9 cellular contexts compared by ENCODE assay signal in the genomic region with DNA sequence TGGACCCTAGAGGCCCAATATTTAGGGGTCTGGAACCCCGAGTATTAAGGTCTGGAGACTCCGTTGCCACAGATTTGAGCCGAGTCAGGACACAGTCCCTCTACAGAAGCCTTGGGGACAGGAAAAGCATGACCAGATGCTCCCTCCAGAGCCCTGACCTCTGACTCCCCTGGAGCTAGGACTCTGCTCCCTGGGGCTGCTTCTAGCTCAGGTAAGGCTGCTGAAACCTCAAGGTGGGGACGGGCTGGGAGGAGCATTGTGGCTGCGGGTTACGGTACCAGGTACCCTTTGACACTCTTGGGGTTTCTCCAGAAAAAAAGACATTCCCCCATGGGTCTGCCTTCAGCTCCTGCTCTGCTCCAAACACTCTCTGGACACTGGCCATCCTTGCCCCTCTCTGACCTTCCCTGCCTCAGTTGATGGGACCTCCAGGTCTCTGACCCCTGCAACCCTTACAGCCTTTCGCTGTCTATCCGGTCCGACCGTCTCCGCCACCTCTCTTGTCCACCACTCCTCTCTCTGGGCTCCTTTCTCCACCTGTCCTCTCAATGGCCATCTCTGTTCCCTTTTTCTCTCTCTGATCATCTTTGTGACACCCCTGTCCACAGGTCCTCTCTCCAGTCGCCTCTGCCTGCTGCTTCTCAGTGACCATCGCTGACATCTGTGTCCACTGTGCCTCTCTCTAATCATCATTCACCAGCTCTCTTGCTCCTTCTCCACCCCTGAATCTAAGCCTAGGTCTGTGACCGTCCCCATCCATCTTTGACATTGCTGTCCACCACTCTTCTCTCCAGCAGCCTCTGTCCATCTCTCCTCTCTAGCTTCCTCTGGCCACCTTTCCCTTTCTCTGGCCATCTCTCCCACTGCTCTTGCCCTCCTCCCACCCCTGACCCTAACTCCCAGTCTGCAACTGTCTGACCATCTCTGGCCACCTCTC. TPM values are rescaled to one million over a fixed set of nuclear protein-coding genes. Genes with fewer than 3 reads are reported as not detected.
DNase-seq lines count a peak whose midpoint lies in the region; ATAC-seq, FAIRE-seq and TF ChIP-seq lines count a peak whose summit lies in the region.
"Had no signal": no experiment of that assay in that cellular context is flagged by ENCODE, and none has a peak within 500 bp of the region (broad histone marks: within the 10 kb centered on the region; RNA-seq: fewer than 3 reads in every experiment).

No MANE protein-coding gene starts in this region.

- no peaks in the 10 kb centered on the region for H3K9me3 ChIP-seq in A549
- no peaks in the 10 kb centered on the region for H3K9me3 ChIP-seq in HUES64 (ENCODE audit: insufficient read depth, low read depth, low read length)
- H3K9me3 ChIP-seq in muscle layer of duodenum (ENCODE audit: control insufficient read depth in 1 of 2, low read length in 2 of 2): no peaks in the 10 kb centered on the region

- peak overlapping the region; percentile 89 for H3K4me2 ChIP-seq in A549

- CTCF ChIA-PET in A549 (lab: Yijun Ruan, JAX): interaction anchor here (0.8 to 2.2 kb wide), 4 partner anchors 33 to 129 kb away, joined by 3 to 22 read pairs (median 3); no protein-coding TSS in a partner anchor

- H3K9ac ChIP-seq in HUES64 (ENCODE audit: low read depth, low read length): no peak overlapping the region

- no peak for TF ChIP-seq EP300 in A549 (IDR thresholded peaks at IDR 0.05)

- POLR2A ChIA-PET in A549 (lab: Yijun Ruan, JAX): no interaction called here

- FAIRE-seq in A549 (lab: Jason Lieb, UNC): no peak
- no peak for FAIRE-seq in bronchial epithelial cell (lab: Jason Lieb, UNC)

- peak overlapping the region; percentile 66 for H3K4me3 ChIP-seq in A549
- H3K4me3 ChIP-seq in HUES64 (ENCODE audit: low read length): peak overlapping the region; percentile 83
- peak overlapping the region; percentile 51 for H3K4me3 ChIP-seq in bronchial epithelial cell (ENCODE audit: low read depth, low read length)
- H3K4me3 ChIP-seq in muscle layer of duodenum (ENCODE audit: low read depth in 1 of 2, low read length in 2 of 2): peak overlapping the region; percentile 75 to 82

- peaks cover 14% of the 10 kb centered on the region; the same call in 1 of the 2 replicates for H3K36me3 ChIP-seq in HUES64 (ENCODE audit: insufficient read depth, low read length)
- no peaks in the 10 kb centered on the region for H3K36me3 ChIP-seq in bronchial epithelial cell (ENCODE audit: control insufficient read depth, insufficient read depth, low read length)
- peaks cover 4 to 25% of the 10 kb centered on the region in 2 donors for H3K36me3 ChIP-seq in muscle layer of duodenum (ENCODE audit: control insufficient read depth in 1 of 2, insufficient read depth in 2 of 2, low read length in 2 of 2)

- no peaks in the 10 kb centered on the region for H3K27me3 ChIP-seq in HUES64 (ENCODE audit: insufficient read depth, low read length)
- H3K27me3 ChIP-seq in bronchial epithelial cell (ENCODE audit: control insufficient read depth, insufficient read depth, low read length): no peaks in the 10 kb centered on the region
- no peaks in the 10 kb centered on the region for H3K27me3 ChIP-seq in muscle layer of duodenum (ENCODE audit: low read depth, low read length)

- ATAC-seq in A549 (peak; percentile 7 to 23; a peak in 5 of 6 replicates), HG03432 (IDR thresholded peaks at IDR 0.05; ENCODE audit: unreplicated experiment) (no peak), GM19397 (IDR thresholded peaks at IDR 0.05; ENCODE audit: unreplicated experiment) (no peak)

- 81% methylated on average over 14 of the region's 14 CpGs for WGBS in A549 (ENCODE audit: missing lambda C conversion rate)
- WGBS in HUES64: 69% methylated on average over 14 of the region's 14 CpGs

- peaks cover 23% of the 10 kb centered on the region for H3K4me1 ChIP-seq in A549
- peaks cover under 1% of the 10 kb centered on the region for H3K4me1 ChIP-seq in HUES64 (ENCODE audit: insufficient read depth, low read length)
- H3K4me1 ChIP-seq in muscle layer of duodenum (ENCODE audit: control insufficient read depth in 1 of 2, insufficient read depth in 2 of 2, low read length in 2 of 2): peaks cover 12 to 28% of the 10 kb centered on the region in 2 donors

- H3K27ac ChIP-seq in A549 (peak overlapping the region in 1 of 2 experiments; percentile 93; a peak in 2 of 6 replicates), HUES64 (ENCODE audit: low read depth, low read length) (no peak overlapping the region), muscle layer of duodenum (ENCODE audit: low read length) (no peak overlapping the region)

- no peak for TF ChIP-seq POLR2A in A549 (IDR thresholded peaks at IDR 0.05; ENCODE audit: low read length)

- DNase-seq in A549 (ENCODE audit: low read depth in 1 of 2, low spot score in 1 of 2) (no peak), bronchial epithelial cell (ENCODE audit: low read depth) (no peak), NCI-H226 (no peak), islet precursor cell (no peak)
- DNase-seq: NCI-H1092 had no signal

- no peak for TF ChIP-seq CTCF in A549 (IDR thresholded peaks at IDR 0.05)
- TF ChIP-seq CTCF in bronchial epithelial cell (IDR thresholded peaks at IDR 0.05; ENCODE audit: insufficient read depth, low read length, severe bottlenecking): no peak

- TF ChIP-seq RAD21 in A549 (conservative IDR thresholded peaks at IDR 0.05 in 1 of 2, IDR thresholded peaks at IDR 0.05 in 1 of 2): no peak

TF ChIP-seq in A549, 52 proteins besides CTCF, POLR2A, EP300 and RAD21 (continues in another document):
- TF ChIP-seq POLR2AphosphoS2 (conservative IDR thresholded peaks at IDR 0.05; ENCODE audit: low read length) (no peak), KDM1A (IDR thresholded peaks at IDR 0.05; ENCODE audit: low read depth) (no peak), ZSCAN20 (CRISPR knock-in tag; IDR thresholded peaks at IDR 0.05) (no peak), RCOR1 (IDR thresholded peaks at IDR 0.05; ENCODE audit: low read depth, low read length) (no peak), BHLHE40 (IDR thresholded peaks at IDR 0.05; ENCODE audit: low read depth, low read length) (no peak), NR3C1 (IDR thresholded peaks at IDR 0.05) (no peak), HDAC2 (IDR thresholded peaks at IDR 0.05) (no peak), JUN (IDR thresholded peaks at IDR 0.05) (no peak), ESRRA (IDR thresholded peaks at IDR 0.05; ENCODE audit: borderline replicate concordance, low read length) (no peak), SREBF2 (IDR thresholded peaks at IDR 0.05) (no peak)
- TF ChIP-seq, protein P1, sequence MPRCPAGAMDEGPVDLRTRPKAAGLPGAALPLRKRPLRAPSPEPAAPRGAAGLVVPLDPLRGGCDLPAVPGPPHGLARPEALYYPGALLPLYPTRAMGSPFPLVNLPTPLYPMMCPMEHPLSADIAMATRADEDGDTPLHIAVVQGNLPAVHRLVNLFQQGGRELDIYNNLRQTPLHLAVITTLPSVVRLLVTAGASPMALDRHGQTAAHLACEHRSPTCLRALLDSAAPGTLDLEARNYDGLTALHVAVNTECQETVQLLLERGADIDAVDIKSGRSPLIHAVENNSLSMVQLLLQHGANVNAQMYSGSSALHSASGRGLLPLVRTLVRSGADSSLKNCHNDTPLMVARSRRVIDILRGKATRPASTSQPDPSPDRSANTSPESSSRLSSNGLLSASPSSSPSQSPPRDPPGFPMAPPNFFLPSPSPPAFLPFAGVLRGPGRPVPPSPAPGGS (IDR thresholded peaks at IDR 0.05): no peak

RNA-seq across cellular contexts. Expression of a gene that starts 1.4 kb away (rescaled TPM):
- polyA plus RNA-seq in A549 (2011; rRNA removed) (2.4 and 3.1 TPM in 2 replicates), A549 (2017; fragmentation: RNase III; extraction: RNeasy Plus Mini Kit Qiagen cat#74134 plus additional on column Dnase treatment) (12.8 to 17.1 TPM (median 16.6 TPM) in 3 replicates)
- polyA plus RNA-seq in A549 (2012; cell fraction: cytosol; rRNA removed): 9.8 and 16.4 TPM in 2 replicates
- polyA plus RNA-seq in A549 (2012; cell fraction: nucleus; rRNA removed): 13.2 and 22.2 TPM in 2 replicates
- polyA minus RNA-seq in A549 (2011; rRNA and poly(A)+ RNA removed): 2.1 and 2.9 TPM in 2 replicates
- 18.7 TPM for polyA plus RNA-seq in HUES64 (2013, experiment 1 of 2)
- polyA plus RNA-seq in HUES64 (2013, experiment 2 of 2): 23.6 TPM
- 0.79 and 1.3 TPM in 2 replicates for total RNA-seq in bronchial epithelial cell

RNA-seq across cellular contexts. Expression of a gene that starts 29.5 kb away (rescaled TPM):
- not detected in 2 replicates for polyA plus RNA-seq in A549 (2011; rRNA removed)
- 0.14 and 0.34 TPM in 2 replicates for polyA plus RNA-seq in A549 (2012; cell fraction: cytosol; rRNA removed)
- polyA plus RNA-seq in A549 (2012; cell fraction: nucleus; rRNA removed): 0.29 TPM in 1 of 2 replicates, not detected in the other
- 0.21 TPM in 1 of 3 replicates, not detected in the others for polyA plus RNA-seq in A549 (2017; fragmentation: RNase III; extraction: RNeasy Plus Mini Kit Qiagen cat#74134 plus additional on column Dnase treatment)
- polyA minus RNA-seq in A549 (2011; rRNA and poly(A)+ RNA removed): 2.1 TPM in 1 of 2 replicates, not detected in the other
- polyA plus RNA-seq in HUES64 (2013, experiment 1 of 2): not detected
- polyA plus RNA-seq in HUES64 (2013, experiment 2 of 2): not detected
- not detected in 2 replicates for total RNA-seq in bronchial epithelial cell

RNA-seq across cellular contexts. Expression of a gene that starts 35.3 kb away (rescaled TPM):
- 0.19 TPM in 1 of 2 replicates, not detected in the other for polyA plus RNA-seq in A549 (2011; rRNA removed)
- polyA plus RNA-seq in A549 (2012; cell fraction: cytosol; rRNA removed): 0.30 and 0.38 TPM in 2 replicates
- polyA plus RNA-seq in A549 (2012; cell fraction: nucleus; rRNA removed): 0.45 and 0.58 TPM in 2 replicates
- polyA plus RNA-seq in A549 (2017; fragmentation: RNase III; extraction: RNeasy Plus Mini Kit Qiagen cat#74134 plus additional on column Dnase treatment): 0.49 to 0.69 TPM in 2 of 3 replicates, not detected in the other
- polyA minus RNA-seq in A549 (2011; rRNA and poly(A)+ RNA removed): 2.2 TPM in 1 of 2 replicates, not detected in the other
- polyA plus RNA-seq in HUES64 (2013, experiment 1 of 2): not detected
- 0.57 TPM for polyA plus RNA-seq in HUES64 (2013, experiment 2 of 2)
- total RNA-seq in bronchial epithelial cell: 1.3 TPM in 1 of 2 replicates, not detected in the other

RNA-seq across cellular contexts. Expression of a gene that starts 37.3 kb away (rescaled TPM):
- polyA plus RNA-seq in A549 (2011; rRNA removed) (4.0 and 4.1 TPM in 2 replicates), A549 (2017; fragmentation: RNase III; extraction: RNeasy Plus Mini Kit Qiagen cat#74134 plus additional on column Dnase treatment) (8.5 to 14.8 TPM (median 9.6 TPM) in 3 replicates)
- 9.6 and 11.4 TPM in 2 replicates for polyA plus RNA-seq in A549 (2012; cell fraction: cytosol; rRNA removed)
- 59.9 and 65.7 TPM in 2 replicates for polyA plus RNA-seq in A549 (2012; cell fraction: nucleus; rRNA removed)
- polyA minus RNA-seq in A549 (2011; rRNA and poly(A)+ RNA removed): 8.8 and 9.4 TPM in 2 replicates
- 5.6 TPM for polyA plus RNA-seq in HUES64 (2013, experiment 1 of 2)
- polyA plus RNA-seq in HUES64 (2013, experiment 2 of 2): 5.6 TPM
- 1.6 and 1.7 TPM in 2 replicates for total RNA-seq in bronchial epithelial cell

RNA-seq across cellular contexts. Expression of a gene that starts 57.4 kb away (rescaled TPM):
- 22.8 and 25.3 TPM in 2 replicates for polyA plus RNA-seq in A549 (2011; rRNA removed)
- polyA plus RNA-seq in A549 (2012; cell fraction: cytosol; rRNA removed): 55.6 and 62.5 TPM in 2 replicates
- polyA plus RNA-seq in A549 (2012; cell fraction: nucleus; rRNA removed): 41.6 and 44.6 TPM in 2 replicates
- 22.6 to 27.1 TPM (median 23.2 TPM) in 3 replicates for polyA plus RNA-seq in A549 (2017; fragmentation: RNase III; extraction: RNeasy Plus Mini Kit Qiagen cat#74134 plus additional on column Dnase treatment)
- 5.9 and 8.5 TPM in 2 replicates for polyA minus RNA-seq in A549 (2011; rRNA and poly(A)+ RNA removed)
- 11.0 TPM for polyA plus RNA-seq in HUES64 (2013, experiment 1 of 2)
- 11.3 TPM for polyA plus RNA-seq in HUES64 (2013, experiment 2 of 2)
- total RNA-seq in bronchial epithelial cell: 17.5 and 25.3 TPM in 2 replicates

Comparison
In these comparisons a context has a peak if more than half of its experiments do, and no peak if none do; other contexts are left out.
1. ATAC-seq: peak in A549 (2 of 2); none in HG03432 (single experiment) and GM19397 (single experiment).
2. Peak in every context shown above with its lines, with median percentiles within 50 percentile points of each other: H3K4me3 ChIP-seq.